ENCODE assay signal across 1 cellular context in genomic region chr14:43938588-43939281, GRCh38.
TF ChIP-seq lines count a peak whose summit lies in the region.

No MANE protein-coding gene starts in this region.

TF ChIP-seq in H1, 55 proteins besides CTCF, POLR2A, EP300 and RAD21:
- no peak for TF ChIP-seq MAFK (IDR thresholded peaks at IDR 0.05; ENCODE audit: low read depth, low read length)
- TF ChIP-seq BACH1 (IDR thresholded peaks at IDR 0.05; ENCODE audit: low read length), result no peak
- no peak for TF ChIP-seq CBX5 (IDR thresholded peaks at IDR 0.05; ENCODE audit: low read depth, low read length)
- no peak for TF ChIP-seq POLR2AphosphoS5 (IDR thresholded peaks at IDR 0.05; ENCODE audit: low read depth, low read length)
- no peak for TF ChIP-seq SIX5 (IDR thresholded peaks at IDR 0.05; ENCODE audit: low read depth, low read length)
- no peak for TF ChIP-seq SP4 (IDR thresholded peaks at IDR 0.05; ENCODE audit: low read length)
- TF ChIP-seq POU5F1 (IDR thresholded peaks at IDR 0.05; ENCODE audit: low read depth, low read length), result no peak
- no peak for TF ChIP-seq ZNF274 (IDR thresholded peaks at IDR 0.05; ENCODE audit: borderline replicate concordance, extremely low read depth, low read length)
- TF ChIP-seq CHD2 (IDR thresholded peaks at IDR 0.05; ENCODE audit: low read length), result no peak
- TF ChIP-seq TAF7 (optimal IDR thresholded peaks at IDR 0.05; ENCODE audit: borderline replicate concordance, low read depth, low read length), result no peak
- TF ChIP-seq BCL11A (IDR thresholded peaks at IDR 0.05; ENCODE audit: low read depth in 2 of 2, low read length in 2 of 2), result no peak
- no peak for TF ChIP-seq SUZ12 (IDR thresholded peaks at IDR 0.05; ENCODE audit: low read length)
TF ChIP-seq in H1: peak in this region for 0.
